ENCODE assay signal across 21 cellular contexts in the genomic region with DNA sequence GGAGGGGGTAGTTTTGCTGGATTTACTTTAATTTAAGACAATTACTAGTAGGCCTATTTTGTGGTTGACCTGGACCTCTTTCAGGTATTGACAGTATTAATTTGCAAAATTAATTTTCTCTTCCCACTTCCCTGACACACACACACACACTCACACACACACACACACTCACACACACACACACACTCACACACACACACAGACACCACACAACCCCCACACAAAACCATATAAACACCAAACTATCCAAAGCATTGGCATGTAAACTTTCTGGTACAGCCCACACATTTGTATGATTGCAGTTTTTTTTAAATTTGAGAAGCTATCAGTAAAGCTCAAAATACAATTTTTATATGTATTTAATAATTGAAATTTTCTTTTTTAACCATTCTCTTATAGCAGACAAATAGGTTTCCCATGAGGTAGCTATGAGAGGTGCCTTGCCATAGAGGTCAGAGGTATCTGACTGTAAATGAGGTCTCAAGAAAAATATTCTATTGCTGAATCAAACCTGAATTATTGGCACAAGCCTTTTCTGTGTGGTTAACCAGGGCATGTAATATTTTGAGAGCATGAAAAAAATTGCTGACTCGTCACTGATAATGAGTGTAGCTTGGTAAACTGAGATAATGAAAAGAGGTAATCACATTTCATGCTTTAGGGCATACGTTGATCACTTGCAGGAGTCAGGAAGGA.
A peak's percentile ranks its signal among the peaks of the same experiment; 100 is the strongest.
DNase-seq lines count a peak whose midpoint lies in the region; ATAC-seq, FAIRE-seq and TF ChIP-seq lines count a peak whose summit lies in the region.
"Had no signal": no experiment of that assay in that cellular context is flagged by ENCODE, and none has a peak within 500 bp of the region (broad histone marks: within the 10 kb centered on the region; RNA-seq: fewer than 3 reads in every experiment).

No MANE protein-coding gene starts in this region.

- no peak for TF ChIP-seq EP300 in H1 (IDR thresholded peaks at IDR 0.05; ENCODE audit: borderline replicate concordance in 1 of 2, low read depth in 2 of 2, low read length in 2 of 2)

- no peak overlapping the region for H3K9ac ChIP-seq in H1 (replicated peaks in 1 of 4; ENCODE audit: extremely low read depth in 1 of 4, low read depth in 3 of 4, low read length in 3 of 4)

- peaks cover 3% of the 10 kb centered on the region for H3K4me1 ChIP-seq in CD8-positive, alpha-beta T cell (ENCODE audit: insufficient read depth, low read length)
- no peaks in the 10 kb centered on the region for H3K4me1 ChIP-seq in GM23338 (ENCODE audit: insufficient read depth)
- no peaks in the 10 kb centered on the region for H3K4me1 ChIP-seq in H1 (replicated peaks in 1 of 4; ENCODE audit: control insufficient read depth in 3 of 4, insufficient read depth in 4 of 4, low read length in 3 of 4)

- no peaks in the 10 kb centered on the region for H3K36me3 Mint-ChIP-seq in CD8-positive, alpha-beta T cell
- no peaks in the 10 kb centered on the region for H3K36me3 Mint-ChIP-seq in GM23338 (ENCODE audit: low read depth)
- H3K36me3 Mint-ChIP-seq in activated CD4-positive, alpha-beta memory T cell treated with anti-CD3 and anti-CD28 coated beads for 36 hours, result peaks cover 2% of the 10 kb centered on the region
- H3K36me3 Mint-ChIP-seq: memory B cell had no signal

- H3K14ac ChIP-seq in H1 (ENCODE audit: insufficient read length), result no peak overlapping the region

- H3K9me3 Mint-ChIP-seq in CD8-positive, alpha-beta T cell, result no peaks in the 10 kb centered on the region
- H3K9me3 Mint-ChIP-seq in GM23338, result no peaks in the 10 kb centered on the region
- no peaks in the 10 kb centered on the region for H3K9me3 Mint-ChIP-seq in activated CD4-positive, alpha-beta memory T cell treated with anti-CD3 and anti-CD28 coated beads for 36 hours

- H3K23me2 ChIP-seq in H1 (ENCODE audit: low read depth, low read length), result peaks cover 6% of the 10 kb centered on the region; the same call in 1 of the 2 replicates

- 0 out of 2 replicates have a peak overlapping the region, but pooled peaks have one; percentile 10 for H2AFZ ChIP-seq in GM23338
- peak overlapping the region; percentile 50; the same call in 1 of the 2 replicates for H2AFZ ChIP-seq in H1 (ENCODE audit: low read length)

- no peak for TF ChIP-seq POLR2A in H1 (IDR thresholded peaks at IDR 0.05; ENCODE audit: control extremely low read depth in 1 of 2, low read depth in 2 of 2, low read length in 2 of 2)

- H2BK20ac ChIP-seq in H1 (ENCODE audit: low read length), result no peak overlapping the region

- H2BK12ac ChIP-seq in H1 (ENCODE audit: low read depth, low read length), result no peak overlapping the region

- ATAC-seq in CD8-positive, alpha-beta T cell, result no peak
- ATAC-seq in GM23338, result no peak
- ATAC-seq: left cardiac atrium had no signal

- H4K8ac ChIP-seq in H1 (ENCODE audit: extremely low read depth, insufficient read depth, low read length), result no peak overlapping the region

- POLR2A ChIA-PET in CD8-positive, alpha-beta T cell (lab: Charles Lee), result no interaction called here
- POLR2A ChIA-PET in activated CD4-positive, alpha-beta memory T cell treated with anti-CD3 and anti-CD28 coated beads for 36 hours (lab: Charles Lee), result interaction anchor here (0.8 to 1.8 kb wide), 4 partner anchors 28 to 299 kb away, joined by 3 to 7 read pairs (median 4); no protein-coding TSS in a partner anchor
- POLR2A ChIA-PET in H1 (lab: Charles Lee; ENCODE audit: partially characterized antibody) (no interaction called here), HEK293T (lab: Yijun Ruan, JAX) (no interaction called here)

- no peaks in the 10 kb centered on the region for H3K79me2 ChIP-seq in GM23338 (replicated peaks; ENCODE audit: insufficient read depth)
- H3K79me2 ChIP-seq in H1 (ENCODE audit: control insufficient read depth in 1 of 2, insufficient read depth in 2 of 2, low read length in 2 of 2), result no peaks in the 10 kb centered on the region

- no peaks in the 10 kb centered on the region for H3K27me3 ChIP-seq in CD8-positive, alpha-beta T cell (ENCODE audit: insufficient read depth, low read length)
- H3K27me3 ChIP-seq in GM23338 (ENCODE audit: insufficient read depth), result no peaks in the 10 kb centered on the region
- H3K27me3 ChIP-seq in H1 (replicated peaks in 1 of 4; ENCODE audit: control insufficient read depth in 3 of 4, extremely low read depth in 1 of 4, insufficient read depth in 3 of 4, low read length in 3 of 4), result no peaks in the 10 kb centered on the region
- H3K27me3 ChIP-seq: thyroid gland had no signal

- WGBS in H1 (ENCODE audit: extremely low coverage in 1 of 2, insufficient coverage in 1 of 2, insufficient read length in 1 of 2, insufficient replicate concordance in 2 of 2, low coverage in 1 of 2, low lambda C conversion rate in 2 of 2, missing lambda C conversion rate in 1 of 2), 2 experiments, result 96% methylated on average over 2 of the region's 2 CpGs; no CpG with 5 or more reads in 1 of the 2 experiments

- no peak overlapping the region for H3K56ac ChIP-seq in H1 (replicated peaks; ENCODE audit: insufficient read length, low read depth, low read length)

- CTCF ChIA-PET in CD8-positive, alpha-beta T cell (lab: Charles Lee), result no interaction called here
- CTCF ChIA-PET in activated CD4-positive, alpha-beta memory T cell treated with anti-CD3 and anti-CD28 coated beads for 36 hours (lab: Charles Lee), result interaction anchor here (1.0 kb wide), 1 partner anchor 204 kb away, joined by 3 read pairs; no protein-coding TSS in a partner anchor
- CTCF ChIA-PET in H1 (lab: Charles Lee; ENCODE audit: partially characterized antibody) (interaction anchor here (0.9 kb wide), 1 partner anchor 86 kb away, joined by 3 read pairs; no protein-coding TSS in a partner anchor), HEK293T (lab: Yijun Ruan, JAX) (no interaction called here)

- H3K27ac Mint-ChIP-seq in CD8-positive, alpha-beta T cell, result peak overlapping the region; percentile 4
- no peak overlapping the region for H3K27ac Mint-ChIP-seq in GM23338
- H3K27ac Mint-ChIP-seq in activated CD4-positive, alpha-beta memory T cell treated with anti-CD3 and anti-CD28 coated beads for 36 hours, result peak overlapping the region; percentile 44
- H3K27ac Mint-ChIP-seq: memory B cell had no signal

- no peak overlapping the region for H3K27ac ChIP-seq in CD8-positive, alpha-beta T cell (ENCODE audit: low read depth, low read length)
- H3K27ac ChIP-seq in GM23338 (ENCODE audit: low read depth), result no peak overlapping the region
- H3K27ac ChIP-seq in H1 (ENCODE audit: low read depth, low read length), result no peak overlapping the region
- H3K27ac ChIP-seq: thyroid gland had no signal

- intact Hi-C loops in CD8-positive, alpha-beta T cell (cut with DNase I, micrococcal nuclease), result no loop called here
- intact Hi-C loops in activated CD4-positive, alpha-beta memory T cell treated with anti-CD3 and anti-CD28 coated beads for 36 hours (cut with micrococcal nuclease), result loop anchor here (1.0 to 10.0 kb wide), 4 partner anchors 23 to 300 kb away; no protein-coding TSS in a partner anchor

- DNase-seq in CD8-positive, alpha-beta T cell, result no peak
- DNase-seq in GM23338 (ENCODE audit: low spot score) (no peak), H1 (ENCODE audit: low read depth in 1 of 2, low spot score in 2 of 2) (no peak), NCI-H510A (lab: John Stamatoyannopoulos, UW) (no peak), HEK293T (ENCODE audit: extremely low spot score) (no peak), SIG-M5 (lab: John Stamatoyannopoulos, UW) (no peak)
- DNase-seq in activated CD4-positive, alpha-beta memory T cell treated with anti-CD3 and anti-CD28 coated beads for 36 hours, result no peak
- DNase-seq: activated gamma-delta T cell treated with Interleukin-2 at 50 U/mL for 16 hours; amniotic stem cell; caudate nucleus; dermis blood vessel endothelial cell; GF-D8; left cardiac atrium; NCI-H2171; NCI-H526 treated with DMSO at 0.1 percent for 48 hours; occipital lobe; stimulated activated naive CD8-positive, alpha-beta T cell treated with anti-CD3 and anti-CD28 coated beads, Interleukin-15, Interleukin-2, amounts not matched to agents 100 U/mL and 50 U/mL, for 24 hours; thyroid gland had no signal

- no peak overlapping the region for H2BK120ac ChIP-seq in H1 (replicated peaks; ENCODE audit: low read depth, low read length)

- H2AK5ac ChIP-seq in H1 (ENCODE audit: low read depth, low read length), result no peak overlapping the region

- no peaks in the 10 kb centered on the region for H3K36me3 ChIP-seq in CD8-positive, alpha-beta T cell (ENCODE audit: insufficient read depth, low read length)
- H3K36me3 ChIP-seq in GM23338 (ENCODE audit: insufficient read depth) (no peaks in the 10 kb centered on the region), H1 (ENCODE audit: control insufficient read depth in 2 of 4, insufficient read depth in 4 of 4, low read length in 3 of 4) (no peaks in the 10 kb centered on the region)
- H3K36me3 ChIP-seq: thyroid gland had no signal

- peaks cover 38% of the 10 kb centered on the region for H3K4me1 Mint-ChIP-seq in CD8-positive, alpha-beta T cell (ENCODE audit: low read depth)
- no peaks in the 10 kb centered on the region for H3K4me1 Mint-ChIP-seq in GM23338
- peaks cover 53% of the 10 kb centered on the region for H3K4me1 Mint-ChIP-seq in activated CD4-positive, alpha-beta memory T cell treated with anti-CD3 and anti-CD28 coated beads for 36 hours (ENCODE audit: low read depth)
- H3K4me1 Mint-ChIP-seq: memory B cell had no signal

- no peak for TF ChIP-seq RAD21 in H1 (IDR thresholded peaks at IDR 0.05 in 1 of 2, conservative IDR thresholded peaks at IDR 0.05 in 1 of 2; ENCODE audit: low read depth in 2 of 2, low read length in 2 of 2)

- H4K20me1 ChIP-seq in GM23338 (replicated peaks; ENCODE audit: insufficient read depth) (no peaks in the 10 kb centered on the region), H1 (replicated peaks in 1 of 2; ENCODE audit: control insufficient read depth in 1 of 2, insufficient read depth in 2 of 2, low read length in 2 of 2) (no peaks in the 10 kb centered on the region)

- no peak for FAIRE-seq in H1 (lab: Jason Lieb, UNC)
- FAIRE-seq: endothelial cell of umbilical vein, small intestine had no signal

- H3F3A ChIP-seq in GM23338 (replicated peaks; ENCODE audit: low read depth), result no peaks in the 10 kb centered on the region

- H3K9me2 ChIP-seq in GM23338 (ENCODE audit: insufficient read depth), result no peaks in the 10 kb centered on the region

- H3K4me3 ChIP-seq in CD8-positive, alpha-beta T cell (ENCODE audit: low read depth, low read length), result no peak overlapping the region
- H3K4me3 ChIP-seq in GM23338, result no peak overlapping the region
- no peak overlapping the region for H3K4me3 ChIP-seq in H1 (ENCODE audit: extremely low read depth in 1 of 4, insufficient read depth in 2 of 4, low read depth in 3 of 4, low read length in 4 of 4)
- H3K4me3 ChIP-seq: thyroid gland had no signal

- TF ChIP-seq CTCF in CD8-positive, alpha-beta T cell (IDR thresholded peaks at IDR 0.05), result no peak
- TF ChIP-seq CTCF in GM23338 (conservative IDR thresholded peaks at IDR 0.05; ENCODE audit: low read depth in 2 of 2) (no peak), H1 (IDR thresholded peaks at IDR 0.05; ENCODE audit: control extremely low read depth in 1 of 3, insufficient read depth in 1 of 3, low read depth in 1 of 3, low read length in 3 of 3) (no peak)

- H4K91ac ChIP-seq in H1 (replicated peaks; ENCODE audit: insufficient read length, low read length), result no peak overlapping the region

- no peak overlapping the region for H3K4ac ChIP-seq in H1 (replicated peaks; ENCODE audit: insufficient read length, low read depth, low read length)

- no peak overlapping the region for H2BK15ac ChIP-seq in H1 (ENCODE audit: low read length)

- H3K4me2 ChIP-seq in GM23338 (no peak overlapping the region), H1 (ENCODE audit: insufficient read depth in 1 of 2, low read depth in 2 of 2, low read length in 2 of 2) (no peak overlapping the region)

- H2BK5ac ChIP-seq in H1 (ENCODE audit: low read depth, low read length), result no peak overlapping the region

- no peaks in the 10 kb centered on the region for H3K79me1 ChIP-seq in H1 (ENCODE audit: low read depth, low read length)

- no peak overlapping the region for H3K4me3 Mint-ChIP-seq in CD8-positive, alpha-beta T cell
- H3K4me3 Mint-ChIP-seq in GM23338, result no peak overlapping the region
- H3K4me3 Mint-ChIP-seq in activated CD4-positive, alpha-beta memory T cell treated with anti-CD3 and anti-CD28 coated beads for 36 hours, result no peak overlapping the region
- H3K4me3 Mint-ChIP-seq: memory B cell had no signal

- no peaks in the 10 kb centered on the region for H3K9me3 ChIP-seq in CD8-positive, alpha-beta T cell (ENCODE audit: low read length)
- H3K9me3 ChIP-seq in H1 (ENCODE audit: insufficient read depth in 2 of 2, low read depth in 1 of 2, low read length in 1 of 2), result no peaks in the 10 kb centered on the region
- H3K9me3 ChIP-seq: thyroid gland had no signal

- no peak overlapping the region for H4K5ac ChIP-seq in H1 (ENCODE audit: insufficient read length, low read depth, low read length)

- H3K27me3 Mint-ChIP-seq in CD8-positive, alpha-beta T cell (ENCODE audit: low read depth), result peaks cover 2% of the 10 kb centered on the region
- peaks cover 2% of the 10 kb centered on the region for H3K27me3 Mint-ChIP-seq in GM23338 (ENCODE audit: insufficient read depth, low read depth, poor library complexity)
- H3K27me3 Mint-ChIP-seq in activated CD4-positive, alpha-beta memory T cell treated with anti-CD3 and anti-CD28 coated beads for 36 hours, result no peaks in the 10 kb centered on the region

- H3K18ac ChIP-seq in H1 (ENCODE audit: extremely low read depth, low read length), result no peak overlapping the region

- no peak overlapping the region for H3K23ac ChIP-seq in H1 (ENCODE audit: insufficient read length)

Comparison
In these comparisons a context has a peak if more than half of its experiments do, and no peak if none do; other contexts are left out.
1. CTCF ChIA-PET loops: an anchor here in activated CD4-positive, alpha-beta memory T cell treated with anti-CD3 and anti-CD28 coated beads for 36 hours (1.0 kb wide) and H1 (0.9 kb wide); none called in CD8-positive, alpha-beta T cell and HEK293T.